2 cellular contexts compared by ENCODE assay signal in the genomic region with DNA sequence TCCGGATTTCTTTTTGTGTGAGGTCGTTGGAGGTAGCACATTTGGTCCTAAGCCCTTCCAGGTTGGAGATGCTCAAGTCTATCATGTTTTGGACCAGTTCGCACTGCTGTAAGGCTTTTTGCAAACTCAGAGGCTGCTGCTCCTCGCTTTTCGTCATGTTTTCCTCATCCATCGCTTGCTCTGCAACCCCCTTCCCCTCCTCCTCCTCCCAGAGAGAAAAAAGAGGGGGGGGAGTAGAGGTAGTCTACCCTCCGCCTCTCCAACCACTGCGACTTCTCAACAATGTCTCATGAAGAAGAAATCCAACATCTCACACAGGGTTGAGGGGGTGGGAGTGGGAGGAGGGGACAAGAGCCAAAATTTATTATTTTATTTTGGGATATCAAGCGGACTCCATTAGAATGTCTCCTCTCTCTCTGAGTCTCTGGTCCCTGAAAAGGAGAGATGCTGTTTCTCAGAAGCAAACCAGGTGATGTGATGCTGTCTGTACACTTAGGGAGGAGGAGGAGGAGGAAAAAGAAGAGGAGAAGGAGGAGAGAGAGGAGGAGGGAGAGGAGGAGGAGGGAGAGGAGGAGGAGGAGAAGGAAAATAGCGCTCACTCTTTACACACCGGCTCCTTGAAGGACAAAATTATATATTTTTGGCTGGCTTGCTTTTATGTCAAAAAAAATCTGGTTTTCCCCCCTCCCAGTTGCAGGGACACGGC.
TF ChIP-seq lines count a peak whose summit lies in the region.

No MANE protein-coding gene starts in this region.

TF ChIP-seq in A549, 52 proteins besides CTCF, POLR2A, EP300 and RAD21:
- TF ChIP-seq, protein P1, sequence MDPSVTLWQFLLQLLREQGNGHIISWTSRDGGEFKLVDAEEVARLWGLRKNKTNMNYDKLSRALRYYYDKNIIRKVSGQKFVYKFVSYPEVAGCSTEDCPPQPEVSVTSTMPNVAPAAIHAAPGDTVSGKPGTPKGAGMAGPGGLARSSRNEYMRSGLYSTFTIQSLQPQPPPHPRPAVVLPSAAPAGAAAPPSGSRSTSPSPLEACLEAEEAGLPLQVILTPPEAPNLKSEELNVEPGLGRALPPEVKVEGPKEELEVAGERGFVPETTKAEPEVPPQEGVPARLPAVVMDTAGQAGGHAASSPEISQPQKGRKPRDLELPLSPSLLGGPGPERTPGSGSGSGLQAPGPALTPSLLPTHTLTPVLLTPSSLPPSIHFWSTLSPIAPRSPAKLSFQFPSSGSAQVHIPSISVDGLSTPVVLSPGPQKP (IDR thresholded peaks at IDR 0.05; ENCODE audit: low read depth, low read length): no peak
- TF ChIP-seq MAZ (IDR thresholded peaks at IDR 0.05; ENCODE audit: borderline replicate concordance, low read depth, low read length) (no peak), TFCP2L1 (CRISPR knock-in tag; IDR thresholded peaks at IDR 0.05) (no peak), POLR2AphosphoS2 (conservative IDR thresholded peaks at IDR 0.05; ENCODE audit: low read length) (no peak), CBX2 (IDR thresholded peaks at IDR 0.05; ENCODE audit: borderline replicate concordance, low read depth) (no peak)
TF ChIP-seq in A549: peak in this region for 0.

TF ChIP-seq in GM23338, 12 proteins besides CTCF, POLR2A, EP300 and RAD21 (continued from another document):
- TF ChIP-seq, protein P2, sequence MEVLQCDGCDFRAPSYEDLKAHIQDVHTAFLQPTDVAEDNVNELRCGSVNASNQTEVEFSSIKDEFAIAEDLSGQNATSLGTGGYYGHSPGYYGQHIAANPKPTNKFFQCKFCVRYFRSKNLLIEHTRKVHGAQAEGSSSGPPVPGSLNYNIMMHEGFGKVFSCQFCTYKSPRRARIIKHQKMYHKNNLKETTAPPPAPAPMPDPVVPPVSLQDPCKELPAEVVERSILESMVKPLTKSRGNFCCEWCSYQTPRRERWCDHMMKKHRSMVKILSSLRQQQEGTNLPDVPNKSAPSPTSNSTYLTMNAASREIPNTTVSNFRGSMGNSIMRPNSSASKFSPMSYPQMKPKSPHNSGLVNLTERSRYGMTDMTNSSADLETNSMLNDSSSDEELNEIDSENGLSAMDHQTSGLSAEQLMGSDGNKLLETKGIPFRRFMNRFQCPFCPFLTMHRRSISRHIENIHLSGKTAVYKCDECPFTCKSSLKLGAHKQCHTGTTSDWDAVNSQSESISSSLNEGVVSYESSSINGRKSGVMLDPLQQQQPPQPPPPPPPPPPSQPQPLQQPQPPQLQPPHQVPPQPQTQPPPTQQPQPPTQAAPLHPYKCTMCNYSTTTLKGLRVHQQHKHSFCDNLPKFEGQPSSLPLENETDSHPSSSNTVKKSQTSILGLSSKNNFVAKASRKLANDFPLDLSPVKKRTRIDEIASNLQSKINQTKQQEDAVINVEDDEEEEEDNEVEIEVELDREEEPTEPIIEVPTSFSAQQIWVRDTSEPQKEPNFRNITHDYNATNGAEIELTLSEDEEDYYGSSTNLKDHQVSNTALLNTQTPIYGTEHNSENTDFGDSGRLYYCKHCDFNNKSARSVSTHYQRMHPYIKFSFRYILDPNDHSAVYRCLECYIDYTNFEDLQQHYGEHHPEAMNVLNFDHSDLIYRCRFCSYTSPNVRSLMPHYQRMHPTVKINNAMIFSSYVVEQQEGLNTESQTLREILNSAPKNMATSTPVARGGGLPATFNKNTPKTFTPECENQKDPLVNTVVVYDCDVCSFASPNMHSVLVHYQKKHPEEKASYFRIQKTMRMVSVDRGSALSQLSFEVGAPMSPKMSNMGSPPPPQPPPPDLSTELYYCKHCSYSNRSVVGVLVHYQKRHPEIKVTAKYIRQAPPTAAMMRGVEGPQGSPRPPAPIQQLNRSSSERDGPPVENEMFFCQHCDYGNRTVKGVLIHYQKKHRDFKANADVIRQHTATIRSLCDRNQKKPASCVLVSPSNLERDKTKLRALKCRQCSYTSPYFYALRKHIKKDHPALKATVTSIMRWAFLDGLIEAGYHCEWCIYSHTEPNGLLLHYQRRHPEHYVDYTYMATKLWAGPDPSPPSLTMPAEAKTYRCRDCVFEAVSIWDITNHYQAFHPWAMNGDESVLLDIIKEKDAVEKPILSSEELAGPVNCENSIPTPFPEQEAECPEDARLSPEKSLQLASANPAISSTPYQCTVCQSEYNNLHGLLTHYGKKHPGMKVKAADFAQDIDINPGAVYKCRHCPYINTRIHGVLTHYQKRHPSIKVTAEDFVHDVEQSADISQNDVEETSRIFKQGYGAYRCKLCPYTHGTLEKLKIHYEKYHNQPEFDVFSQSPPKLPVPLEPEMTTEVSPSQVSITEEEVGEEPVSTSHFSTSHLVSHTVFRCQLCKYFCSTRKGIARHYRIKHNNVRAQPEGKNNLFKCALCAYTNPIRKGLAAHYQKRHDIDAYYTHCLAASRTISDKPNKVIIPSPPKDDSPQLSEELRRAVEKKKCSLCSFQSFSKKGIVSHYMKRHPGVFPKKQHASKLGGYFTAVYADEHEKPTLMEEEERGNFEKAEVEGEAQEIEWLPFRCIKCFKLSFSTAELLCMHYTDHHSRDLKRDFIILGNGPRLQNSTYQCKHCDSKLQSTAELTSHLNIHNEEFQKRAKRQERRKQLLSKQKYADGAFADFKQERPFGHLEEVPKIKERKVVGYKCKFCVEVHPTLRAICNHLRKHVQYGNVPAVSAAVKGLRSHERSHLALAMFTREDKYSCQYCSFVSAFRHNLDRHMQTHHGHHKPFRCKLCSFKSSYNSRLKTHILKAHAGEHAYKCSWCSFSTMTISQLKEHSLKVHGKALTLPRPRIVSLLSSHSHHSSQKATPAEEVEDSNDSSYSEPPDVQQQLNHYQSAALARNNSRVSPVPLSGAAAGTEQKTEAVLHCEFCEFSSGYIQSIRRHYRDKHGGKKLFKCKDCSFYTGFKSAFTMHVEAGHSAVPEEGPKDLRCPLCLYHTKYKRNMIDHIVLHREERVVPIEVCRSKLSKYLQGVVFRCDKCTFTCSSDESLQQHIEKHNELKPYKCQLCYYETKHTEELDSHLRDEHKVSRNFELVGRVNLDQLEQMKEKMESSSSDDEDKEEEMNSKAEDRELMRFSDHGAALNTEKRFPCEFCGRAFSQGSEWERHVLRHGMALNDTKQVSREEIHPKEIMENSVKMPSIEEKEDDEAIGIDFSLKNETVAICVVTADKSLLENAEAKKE (CRISPR knock-in tag; IDR thresholded peaks at IDR 0.05): no peak
- TF ChIP-seq EZH2phosphoT487 (IDR thresholded peaks at IDR 0.05; ENCODE audit: unreplicated experiment): no peak
- TF ChIP-seq POLR2AphosphoS5 (IDR thresholded peaks at IDR 0.05; ENCODE audit: low read depth): no peak
- no peak for TF ChIP-seq NANOG (IDR thresholded peaks at IDR 0.05; ENCODE audit: borderline replicate concordance)
- no peak for TF ChIP-seq ZNF331 (CRISPR knock-in tag; IDR thresholded peaks at IDR 0.05; ENCODE audit: low read depth)
TF ChIP-seq in GM23338: peak in this region for 0.
